Comparison of ENCODE assay signal across 18 cellular contexts in the genomic region with DNA sequence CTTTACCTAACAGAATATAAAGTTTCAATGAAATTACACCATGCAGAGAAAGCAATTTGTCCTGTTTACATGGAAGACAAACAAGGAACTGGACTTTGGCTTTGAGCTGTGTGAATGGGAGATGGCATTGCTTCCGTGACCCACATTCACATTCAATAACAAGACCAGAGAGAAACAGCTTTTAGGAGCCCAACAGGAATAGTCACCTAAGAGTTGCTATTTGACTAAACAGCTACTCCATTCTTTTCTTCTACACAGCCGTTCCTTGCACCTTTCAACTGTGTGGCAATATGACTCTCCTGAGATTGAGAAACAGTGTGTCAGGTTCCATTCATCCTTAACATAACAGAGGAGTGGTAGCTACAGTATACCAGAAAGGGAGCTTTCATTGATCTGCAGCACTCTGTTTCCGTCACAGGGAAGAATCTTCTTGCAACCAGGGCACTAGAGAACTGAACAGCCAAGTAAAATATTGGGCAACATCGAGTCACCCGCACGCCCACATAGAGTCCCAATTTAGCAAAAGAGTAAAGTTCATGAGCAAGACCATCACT.
DNase-seq lines count a peak whose midpoint lies in the region; ATAC-seq and TF ChIP-seq lines count a peak whose summit lies in the region.
"Had no signal": no experiment of that assay in that cellular context is flagged by ENCODE, and none has a peak within 500 bp of the region (broad histone marks: within the 10 kb centered on the region; RNA-seq: fewer than 3 reads in every experiment).

No MANE protein-coding gene starts in this region.

- intact Hi-C loops in right lobe of liver (cut with DNase I) = no loop called here
- intact Hi-C loops in right cardiac atrium (cut with DNase I) = no loop called here

- H3K4me1 ChIP-seq in right lobe of liver (peaks cover 0 to 22% (median 8%) of the 10 kb centered on the region in 4 donors), right cardiac atrium (ENCODE audit: control insufficient read depth, insufficient read depth, low read length) (no peaks in the 10 kb centered on the region)
- H3K4me1 ChIP-seq: adrenal gland, testis had no signal

- H3K27ac ChIP-seq in right lobe of liver = peak overlapping the region; percentile 32 to 87 (median 84)
- H3K27ac ChIP-seq in right cardiac atrium (ENCODE audit: low read length) = no peak overlapping the region
- H3K27ac ChIP-seq: adrenal gland, cardiac muscle cell, testis had no signal

- ATAC-seq in right lobe of liver = peak; percentile 92 to 96 (median 92)
- no peak for ATAC-seq in GM19467 (IDR thresholded peaks at IDR 0.05; ENCODE audit: unreplicated experiment)
- no peak for ATAC-seq in right cardiac atrium
- ATAC-seq: left ventricle myocardium superior; stimulated activated effector memory CD8-positive, alpha-beta T cell treated with anti-CD3 and anti-CD28 coated beads, Interleukin-12 subunit alpha, Interleukin-12 subunit beta, amount 100 ng/mL, for 72 hours; T-cell had no signal

- H3K27me3 ChIP-seq in right lobe of liver = no peaks in the 10 kb centered on the region
- no peaks in the 10 kb centered on the region for H3K27me3 ChIP-seq in right cardiac atrium (ENCODE audit: control insufficient read depth, insufficient read depth)
- H3K27me3 ChIP-seq: adrenal gland, cardiac muscle cell, testis had no signal

- no peak for TF ChIP-seq POLR2A in right lobe of liver (IDR thresholded peaks at IDR 0.05)

- peak; percentile 77 for DNase-seq in DMS53 (lab: John Stamatoyannopoulos, UW)
- DNase-seq in NCI-H146 (lab: John Stamatoyannopoulos, UW) = peak; percentile 61
- DNase-seq in cardiac fibroblast (ENCODE audit: low read depth in 2 of 2) = peak; percentile 11 to 20
- peak; percentile 35 to 86 (median 67) for DNase-seq in right lobe of liver
- no peak for DNase-seq in right cardiac atrium
- DNase-seq in COR-L47 (lab: John Stamatoyannopoulos, UW) = no peak
- DNase-seq: activated CD4-positive, alpha-beta T cell treated with anti-CD3 and anti-CD28 coated beads, Interleukin-2, amount 10 ng/mL, durations not matched to agents 24 days and 14 days; activated CD8-positive, alpha-beta memory T cell treated with anti-CD3 and anti-CD28 coated beads, Interleukin-2, amount 50 U/mL, for 4 hours; activated effector memory CD4-positive, alpha-beta T cell treated with Interleukin-2 at 50 U/mL for 16 hours; adrenal gland; CD4-positive, alpha-beta T cell; left ventricle myocardium superior; SHP77; T-cell; testis had no signal

- H3K9me3 ChIP-seq in right lobe of liver (no peaks in the 10 kb centered on the region), right cardiac atrium (ENCODE audit: control insufficient read depth, low read length) (no peaks in the 10 kb centered on the region)
- H3K9me3 ChIP-seq: adrenal gland, testis had no signal

- no peaks in the 10 kb centered on the region for H3K36me3 ChIP-seq in right lobe of liver
- H3K36me3 ChIP-seq: adrenal gland, cardiac muscle cell had no signal

- TF ChIP-seq CTCF in cardiac fibroblast (IDR thresholded peaks at IDR 0.05; ENCODE audit: low read depth, low read length) (no peak), right lobe of liver (IDR thresholded peaks at IDR 0.05) (no peak)

- WGBS in right lobe of liver (ENCODE audit: insufficient coverage, low coverage, low lambda C conversion rate, missing lambda C conversion rate) = 13% methylated on average over 6 of the region's 6 CpGs
- WGBS in right cardiac atrium = 82% methylated on average over 6 of the region's 6 CpGs

- no peak overlapping the region for H3K4me3 ChIP-seq in cardiac fibroblast (replicated peaks in 1 of 2; ENCODE audit: low read depth in 2 of 2, low read length in 2 of 2)
- H3K4me3 ChIP-seq in right lobe of liver = peak overlapping the region in 2 of 3 donors; percentile 4 to 12
- no peak overlapping the region for H3K4me3 ChIP-seq in right cardiac atrium (ENCODE audit: low read length)
- H3K4me3 ChIP-seq: adrenal gland, cardiac muscle cell, testis had no signal

Comparison
In these comparisons a context has a peak if more than half of its experiments do, and no peak if none do; other contexts are left out.
1. DNase-seq: peak in DMS53 (single experiment), NCI-H146 (single experiment), cardiac fibroblast (2 of 2) and right lobe of liver (3 of 3); none in right cardiac atrium (0 of 3) and COR-L47 (single experiment).
2. H3K4me3 ChIP-seq: peak in right lobe of liver (2 of 3); none in cardiac fibroblast (0 of 2) and right cardiac atrium (single experiment).
3. ATAC-seq: peak in right lobe of liver (4 of 4); none in GM19467 (single experiment) and right cardiac atrium (0 of 2).